In the genomic region with DNA sequence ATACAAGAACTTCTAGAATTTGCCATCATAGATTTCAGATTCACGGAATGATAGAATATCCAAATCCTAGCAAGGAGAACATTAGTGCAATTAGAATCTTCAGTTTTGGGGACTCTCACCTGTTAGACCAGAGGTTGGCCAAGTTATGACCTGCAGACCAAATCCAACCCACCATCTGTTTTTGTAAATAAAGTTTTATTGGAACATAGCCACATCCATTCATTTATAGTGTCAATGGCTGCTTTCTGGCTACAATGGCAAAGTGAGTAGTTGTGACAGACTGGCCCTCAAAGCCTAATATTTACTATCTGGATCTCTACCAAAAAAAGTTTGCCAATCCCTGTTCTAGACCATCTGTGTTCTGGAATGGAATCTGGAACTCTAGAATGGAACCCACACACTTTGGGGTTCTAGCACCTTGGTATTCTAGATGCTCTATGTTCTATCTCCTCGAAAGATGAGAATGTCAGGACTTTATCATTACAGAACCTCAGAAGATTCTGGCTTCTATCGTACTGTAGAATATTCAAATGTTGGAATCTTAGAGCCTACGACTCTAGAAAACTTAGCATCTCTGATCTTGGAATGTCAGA, we compare ENCODE assay signal across 1 cellular context.
TF ChIP-seq lines count a peak whose summit lies in the region.

No MANE protein-coding gene starts in this region.

TF ChIP-seq in K562, 482 proteins besides CTCF, POLR2A, EP300 and RAD21 (continues in another document):
- TF ChIP-seq MTA2 (IDR thresholded peaks at IDR 0.05; ENCODE audit: low read depth) (no peak), TGIF2 (CRISPR knock-in tag; IDR thresholded peaks at IDR 0.05) (no peak), ZNF384 (IDR thresholded peaks at IDR 0.05; ENCODE audit: low read depth, low read length) (no peak), ATF2 (CRISPR knock-in tag; IDR thresholded peaks at IDR 0.05) (no peak), KLF13 (tag; IDR thresholded peaks at IDR 0.05; ENCODE audit: borderline replicate concordance, low read depth) (no peak), HSF4 (CRISPR knock-in tag; IDR thresholded peaks at IDR 0.05; ENCODE audit: borderline replicate concordance) (no peak), NRF1 (conservative IDR thresholded peaks at IDR 0.05 in 1 of 2, IDR thresholded peaks at IDR 0.05 in 1 of 2) (no peak), PML (IDR thresholded peaks at IDR 0.05; ENCODE audit: low read length) (no peak), HNRNPK (IDR thresholded peaks at IDR 0.05; ENCODE audit: low read depth, low read length, poor library complexity, severe bottlenecking) (no peak), EZH2 (IDR thresholded peaks at IDR 0.05; ENCODE audit: borderline replicate concordance, low read depth, low read length) (no peak), KDM1A (IDR thresholded peaks at IDR 0.05) (peak in 1 of 2 experiments; percentile 31; a peak in 1 of 4 replicates), ERF (CRISPR knock-in tag; IDR thresholded peaks at IDR 0.05) (no peak), TOE1 (IDR thresholded peaks at IDR 0.05; ENCODE audit: borderline replicate concordance) (no peak), TOE1 (CRISPR knock-in tag; IDR thresholded peaks at IDR 0.05; ENCODE audit: borderline replicate concordance, low read depth) (no peak), LARP7 (IDR thresholded peaks at IDR 0.05) (no peak)
- TF ChIP-seq, protein P1, sequence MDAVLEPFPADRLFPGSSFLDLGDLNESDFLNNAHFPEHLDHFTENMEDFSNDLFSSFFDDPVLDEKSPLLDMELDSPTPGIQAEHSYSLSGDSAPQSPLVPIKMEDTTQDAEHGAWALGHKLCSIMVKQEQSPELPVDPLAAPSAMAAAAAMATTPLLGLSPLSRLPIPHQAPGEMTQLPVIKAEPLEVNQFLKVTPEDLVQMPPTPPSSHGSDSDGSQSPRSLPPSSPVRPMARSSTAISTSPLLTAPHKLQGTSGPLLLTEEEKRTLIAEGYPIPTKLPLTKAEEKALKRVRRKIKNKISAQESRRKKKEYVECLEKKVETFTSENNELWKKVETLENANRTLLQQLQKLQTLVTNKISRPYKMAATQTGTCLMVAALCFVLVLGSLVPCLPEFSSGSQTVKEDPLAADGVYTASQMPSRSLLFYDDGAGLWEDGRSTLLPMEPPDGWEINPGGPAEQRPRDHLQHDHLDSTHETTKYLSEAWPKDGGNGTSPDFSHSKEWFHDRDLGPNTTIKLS (IDR thresholded peaks at IDR 0.05; ENCODE audit: borderline replicate concordance, low read depth), result peak; percentile 97; the same call in 1 of the 2 replicates
- TF ChIP-seq, protein P2, sequence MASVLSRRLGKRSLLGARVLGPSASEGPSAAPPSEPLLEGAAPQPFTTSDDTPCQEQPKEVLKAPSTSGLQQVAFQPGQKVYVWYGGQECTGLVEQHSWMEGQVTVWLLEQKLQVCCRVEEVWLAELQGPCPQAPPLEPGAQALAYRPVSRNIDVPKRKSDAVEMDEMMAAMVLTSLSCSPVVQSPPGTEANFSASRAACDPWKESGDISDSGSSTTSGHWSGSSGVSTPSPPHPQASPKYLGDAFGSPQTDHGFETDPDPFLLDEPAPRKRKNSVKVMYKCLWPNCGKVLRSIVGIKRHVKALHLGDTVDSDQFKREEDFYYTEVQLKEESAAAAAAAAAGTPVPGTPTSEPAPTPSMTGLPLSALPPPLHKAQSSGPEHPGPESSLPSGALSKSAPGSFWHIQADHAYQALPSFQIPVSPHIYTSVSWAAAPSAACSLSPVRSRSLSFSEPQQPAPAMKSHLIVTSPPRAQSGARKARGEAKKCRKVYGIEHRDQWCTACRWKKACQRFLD (CRISPR knock-in tag; IDR thresholded peaks at IDR 0.05), result no peak
- TF ChIP-seq, protein P3, sequence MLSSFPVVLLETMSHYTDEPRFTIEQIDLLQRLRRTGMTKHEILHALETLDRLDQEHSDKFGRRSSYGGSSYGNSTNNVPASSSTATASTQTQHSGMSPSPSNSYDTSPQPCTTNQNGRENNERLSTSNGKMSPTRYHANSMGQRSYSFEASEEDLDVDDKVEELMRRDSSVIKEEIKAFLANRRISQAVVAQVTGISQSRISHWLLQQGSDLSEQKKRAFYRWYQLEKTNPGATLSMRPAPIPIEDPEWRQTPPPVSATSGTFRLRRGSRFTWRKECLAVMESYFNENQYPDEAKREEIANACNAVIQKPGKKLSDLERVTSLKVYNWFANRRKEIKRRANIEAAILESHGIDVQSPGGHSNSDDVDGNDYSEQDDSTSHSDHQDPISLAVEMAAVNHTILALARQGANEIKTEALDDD (IDR thresholded peaks at IDR 0.05), result no peak
- TF ChIP-seq, protein P4, sequence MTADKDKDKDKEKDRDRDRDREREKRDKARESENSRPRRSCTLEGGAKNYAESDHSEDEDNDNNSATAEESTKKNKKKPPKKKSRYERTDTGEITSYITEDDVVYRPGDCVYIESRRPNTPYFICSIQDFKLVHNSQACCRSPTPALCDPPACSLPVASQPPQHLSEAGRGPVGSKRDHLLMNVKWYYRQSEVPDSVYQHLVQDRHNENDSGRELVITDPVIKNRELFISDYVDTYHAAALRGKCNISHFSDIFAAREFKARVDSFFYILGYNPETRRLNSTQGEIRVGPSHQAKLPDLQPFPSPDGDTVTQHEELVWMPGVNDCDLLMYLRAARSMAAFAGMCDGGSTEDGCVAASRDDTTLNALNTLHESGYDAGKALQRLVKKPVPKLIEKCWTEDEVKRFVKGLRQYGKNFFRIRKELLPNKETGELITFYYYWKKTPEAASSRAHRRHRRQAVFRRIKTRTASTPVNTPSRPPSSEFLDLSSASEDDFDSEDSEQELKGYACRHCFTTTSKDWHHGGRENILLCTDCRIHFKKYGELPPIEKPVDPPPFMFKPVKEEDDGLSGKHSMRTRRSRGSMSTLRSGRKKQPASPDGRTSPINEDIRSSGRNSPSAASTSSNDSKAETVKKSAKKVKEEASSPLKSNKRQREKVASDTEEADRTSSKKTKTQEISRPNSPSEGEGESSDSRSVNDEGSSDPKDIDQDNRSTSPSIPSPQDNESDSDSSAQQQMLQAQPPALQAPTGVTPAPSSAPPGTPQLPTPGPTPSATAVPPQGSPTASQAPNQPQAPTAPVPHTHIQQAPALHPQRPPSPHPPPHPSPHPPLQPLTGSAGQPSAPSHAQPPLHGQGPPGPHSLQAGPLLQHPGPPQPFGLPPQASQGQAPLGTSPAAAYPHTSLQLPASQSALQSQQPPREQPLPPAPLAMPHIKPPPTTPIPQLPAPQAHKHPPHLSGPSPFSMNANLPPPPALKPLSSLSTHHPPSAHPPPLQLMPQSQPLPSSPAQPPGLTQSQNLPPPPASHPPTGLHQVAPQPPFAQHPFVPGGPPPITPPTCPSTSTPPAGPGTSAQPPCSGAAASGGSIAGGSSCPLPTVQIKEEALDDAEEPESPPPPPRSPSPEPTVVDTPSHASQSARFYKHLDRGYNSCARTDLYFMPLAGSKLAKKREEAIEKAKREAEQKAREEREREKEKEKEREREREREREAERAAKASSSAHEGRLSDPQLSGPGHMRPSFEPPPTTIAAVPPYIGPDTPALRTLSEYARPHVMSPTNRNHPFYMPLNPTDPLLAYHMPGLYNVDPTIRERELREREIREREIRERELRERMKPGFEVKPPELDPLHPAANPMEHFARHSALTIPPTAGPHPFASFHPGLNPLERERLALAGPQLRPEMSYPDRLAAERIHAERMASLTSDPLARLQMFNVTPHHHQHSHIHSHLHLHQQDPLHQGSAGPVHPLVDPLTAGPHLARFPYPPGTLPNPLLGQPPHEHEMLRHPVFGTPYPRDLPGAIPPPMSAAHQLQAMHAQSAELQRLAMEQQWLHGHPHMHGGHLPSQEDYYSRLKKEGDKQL (CRISPR knock-in tag; IDR thresholded peaks at IDR 0.05; ENCODE audit: borderline replicate concordance), result no peak
- TF ChIP-seq, protein P5, sequence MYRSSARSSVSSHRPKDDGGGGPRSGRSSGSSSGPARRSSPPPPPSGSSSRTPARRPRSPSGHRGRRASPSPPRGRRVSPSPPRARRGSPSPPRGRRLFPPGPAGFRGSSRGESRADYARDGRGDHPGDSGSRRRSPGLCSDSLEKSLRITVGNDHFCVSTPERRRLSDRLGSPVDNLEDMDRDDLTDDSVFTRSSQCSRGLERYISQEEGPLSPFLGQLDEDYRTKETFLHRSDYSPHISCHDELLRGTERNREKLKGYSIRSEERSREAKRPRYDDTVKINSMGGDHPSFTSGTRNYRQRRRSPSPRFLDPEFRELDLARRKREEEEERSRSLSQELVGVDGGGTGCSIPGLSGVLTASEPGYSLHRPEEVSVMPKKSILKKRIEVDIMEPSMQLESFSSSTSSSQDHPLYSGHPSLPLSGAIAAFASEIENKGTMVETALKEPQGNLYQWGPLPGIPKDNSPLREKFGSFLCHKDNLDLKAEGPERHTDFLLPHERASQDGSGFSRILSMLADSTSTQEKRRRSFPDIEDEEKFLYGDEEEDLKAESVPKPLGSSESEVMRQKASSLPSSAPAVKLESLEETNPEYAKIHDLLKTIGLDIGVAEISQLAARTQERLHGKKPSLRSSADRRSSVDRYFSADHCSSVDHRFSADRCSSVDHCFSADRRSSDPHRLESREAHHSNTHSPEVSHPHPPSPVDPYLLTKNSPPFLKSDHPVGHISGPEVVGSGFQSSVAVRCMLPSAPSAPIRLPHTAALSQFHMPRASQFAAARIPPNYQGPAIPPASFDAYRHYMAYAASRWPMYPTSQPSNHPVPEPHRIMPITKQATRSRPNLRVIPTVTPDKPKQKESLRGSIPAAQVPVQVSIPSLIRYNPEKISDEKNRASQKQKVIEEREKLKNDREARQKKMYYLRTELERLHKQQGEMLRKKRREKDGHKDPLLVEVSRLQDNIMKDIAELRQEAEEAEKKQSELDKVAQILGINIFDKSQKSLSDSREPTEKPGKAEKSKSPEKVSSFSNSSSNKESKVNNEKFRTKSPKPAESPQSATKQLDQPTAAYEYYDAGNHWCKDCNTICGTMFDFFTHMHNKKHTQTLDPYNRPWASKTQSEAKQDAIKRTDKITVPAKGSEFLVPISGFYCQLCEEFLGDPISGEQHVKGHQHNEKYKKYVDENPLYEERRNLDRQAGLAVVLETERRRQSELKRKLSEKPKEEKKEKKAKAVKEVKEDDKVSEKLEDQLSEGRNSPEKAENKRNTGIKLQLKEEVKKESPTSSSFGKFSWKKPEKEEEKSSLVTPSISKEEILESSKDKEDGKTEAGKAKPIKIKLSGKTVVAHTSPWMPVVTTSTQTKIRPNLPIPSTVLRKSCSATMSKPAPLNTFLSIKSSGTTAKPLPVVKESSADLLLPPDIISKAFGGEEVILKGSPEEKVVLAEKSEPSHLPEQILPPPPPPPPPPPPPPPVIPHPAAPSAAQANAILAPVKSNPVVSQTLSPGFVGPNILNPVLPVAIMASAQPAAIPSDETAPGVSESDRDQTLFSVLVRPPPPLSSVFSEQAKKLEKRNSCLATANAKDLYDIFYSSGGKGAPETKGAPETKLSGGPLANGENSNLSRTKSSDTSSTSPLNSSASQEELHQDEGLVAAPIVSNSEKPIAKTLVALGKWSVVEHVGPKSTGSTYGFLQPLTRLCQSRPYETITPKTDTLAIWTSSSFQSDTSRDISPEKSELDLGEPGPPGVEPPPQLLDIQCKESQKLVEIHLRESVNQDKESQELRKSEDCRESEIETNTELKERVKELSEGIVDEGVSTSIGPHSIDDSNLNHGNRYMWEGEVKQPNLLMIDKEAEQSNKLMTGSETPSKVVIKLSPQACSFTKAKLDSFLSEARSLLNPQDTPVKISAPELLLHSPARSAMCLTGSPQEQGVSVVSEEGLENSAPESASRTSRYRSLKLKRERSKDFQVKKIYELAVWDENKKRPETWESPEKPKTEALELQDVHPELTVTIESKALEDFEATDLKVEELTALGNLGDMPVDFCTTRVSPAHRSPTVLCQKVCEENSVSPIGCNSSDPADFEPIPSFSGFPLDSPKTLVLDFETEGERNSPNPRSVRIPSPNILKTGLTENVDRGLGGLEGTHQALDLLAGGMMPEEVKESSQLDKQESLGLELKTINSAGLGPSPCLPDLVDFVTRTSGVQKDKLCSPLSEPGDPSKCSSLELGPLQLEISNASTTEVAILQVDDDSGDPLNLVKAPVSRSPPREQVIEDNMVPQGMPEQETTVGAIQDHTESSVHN (IDR thresholded peaks at IDR 0.05; ENCODE audit: borderline replicate concordance in 1 of 2, low read depth in 1 of 2), result no peak
- TF ChIP-seq, protein P6, sequence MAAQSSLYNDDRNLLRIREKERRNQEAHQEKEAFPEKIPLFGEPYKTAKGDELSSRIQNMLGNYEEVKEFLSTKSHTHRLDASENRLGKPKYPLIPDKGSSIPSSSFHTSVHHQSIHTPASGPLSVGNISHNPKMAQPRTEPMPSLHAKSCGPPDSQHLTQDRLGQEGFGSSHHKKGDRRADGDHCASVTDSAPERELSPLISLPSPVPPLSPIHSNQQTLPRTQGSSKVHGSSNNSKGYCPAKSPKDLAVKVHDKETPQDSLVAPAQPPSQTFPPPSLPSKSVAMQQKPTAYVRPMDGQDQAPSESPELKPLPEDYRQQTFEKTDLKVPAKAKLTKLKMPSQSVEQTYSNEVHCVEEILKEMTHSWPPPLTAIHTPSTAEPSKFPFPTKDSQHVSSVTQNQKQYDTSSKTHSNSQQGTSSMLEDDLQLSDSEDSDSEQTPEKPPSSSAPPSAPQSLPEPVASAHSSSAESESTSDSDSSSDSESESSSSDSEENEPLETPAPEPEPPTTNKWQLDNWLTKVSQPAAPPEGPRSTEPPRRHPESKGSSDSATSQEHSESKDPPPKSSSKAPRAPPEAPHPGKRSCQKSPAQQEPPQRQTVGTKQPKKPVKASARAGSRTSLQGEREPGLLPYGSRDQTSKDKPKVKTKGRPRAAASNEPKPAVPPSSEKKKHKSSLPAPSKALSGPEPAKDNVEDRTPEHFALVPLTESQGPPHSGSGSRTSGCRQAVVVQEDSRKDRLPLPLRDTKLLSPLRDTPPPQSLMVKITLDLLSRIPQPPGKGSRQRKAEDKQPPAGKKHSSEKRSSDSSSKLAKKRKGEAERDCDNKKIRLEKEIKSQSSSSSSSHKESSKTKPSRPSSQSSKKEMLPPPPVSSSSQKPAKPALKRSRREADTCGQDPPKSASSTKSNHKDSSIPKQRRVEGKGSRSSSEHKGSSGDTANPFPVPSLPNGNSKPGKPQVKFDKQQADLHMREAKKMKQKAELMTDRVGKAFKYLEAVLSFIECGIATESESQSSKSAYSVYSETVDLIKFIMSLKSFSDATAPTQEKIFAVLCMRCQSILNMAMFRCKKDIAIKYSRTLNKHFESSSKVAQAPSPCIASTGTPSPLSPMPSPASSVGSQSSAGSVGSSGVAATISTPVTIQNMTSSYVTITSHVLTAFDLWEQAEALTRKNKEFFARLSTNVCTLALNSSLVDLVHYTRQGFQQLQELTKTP (IDR thresholded peaks at IDR 0.05; ENCODE audit: low read depth in 1 of 2, partially characterized antibody in 2 of 2), result no peak
- TF ChIP-seq, protein P7, sequence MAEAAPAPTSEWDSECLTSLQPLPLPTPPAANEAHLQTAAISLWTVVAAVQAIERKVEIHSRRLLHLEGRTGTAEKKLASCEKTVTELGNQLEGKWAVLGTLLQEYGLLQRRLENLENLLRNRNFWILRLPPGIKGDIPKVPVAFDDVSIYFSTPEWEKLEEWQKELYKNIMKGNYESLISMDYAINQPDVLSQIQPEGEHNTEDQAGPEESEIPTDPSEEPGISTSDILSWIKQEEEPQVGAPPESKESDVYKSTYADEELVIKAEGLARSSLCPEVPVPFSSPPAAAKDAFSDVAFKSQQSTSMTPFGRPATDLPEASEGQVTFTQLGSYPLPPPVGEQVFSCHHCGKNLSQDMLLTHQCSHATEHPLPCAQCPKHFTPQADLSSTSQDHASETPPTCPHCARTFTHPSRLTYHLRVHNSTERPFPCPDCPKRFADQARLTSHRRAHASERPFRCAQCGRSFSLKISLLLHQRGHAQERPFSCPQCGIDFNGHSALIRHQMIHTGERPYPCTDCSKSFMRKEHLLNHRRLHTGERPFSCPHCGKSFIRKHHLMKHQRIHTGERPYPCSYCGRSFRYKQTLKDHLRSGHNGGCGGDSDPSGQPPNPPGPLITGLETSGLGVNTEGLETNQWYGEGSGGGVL (CRISPR knock-in tag; IDR thresholded peaks at IDR 0.05), result no peak
